Comparison of ENCODE assay signal across 27 cellular contexts in the genomic region with DNA sequence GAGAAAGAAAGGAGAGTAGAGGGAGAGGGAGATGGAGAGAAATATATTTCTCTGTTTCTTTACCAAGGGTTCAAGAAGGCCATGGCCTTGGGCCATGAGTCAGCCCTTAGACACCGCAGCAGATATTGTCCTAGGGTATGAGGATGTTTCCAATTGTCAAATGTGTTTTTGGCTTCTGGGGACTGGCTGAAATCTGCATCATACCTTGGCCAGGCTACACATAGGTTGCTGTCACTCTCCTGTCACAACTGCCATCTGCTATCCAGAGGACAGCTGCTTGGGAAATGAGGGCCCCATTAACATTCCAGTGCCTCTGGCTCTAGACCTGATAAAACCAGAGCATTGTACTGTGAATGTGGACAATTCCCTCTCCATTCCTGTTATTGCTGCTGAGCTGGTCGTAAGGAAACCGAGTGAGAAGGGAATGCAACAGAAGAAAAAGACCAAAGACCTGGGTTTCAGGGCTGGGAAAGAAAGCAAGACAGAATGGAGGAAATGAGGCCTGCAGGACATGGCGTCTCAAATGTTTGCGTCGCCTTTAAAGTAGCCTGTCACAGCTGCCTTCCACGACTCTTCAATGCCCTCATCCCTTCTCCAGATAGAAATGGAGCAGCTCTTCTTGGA. TPM values are rescaled to one million over a fixed set of nuclear protein-coding genes. Genes with fewer than 3 reads are reported as not detected.
DNase-seq lines count a peak whose midpoint lies in the region; ATAC-seq and TF ChIP-seq lines count a peak whose summit lies in the region.
"Had no signal": no experiment of that assay in that cellular context is flagged by ENCODE, and none has a peak within 500 bp of the region (broad histone marks: within the 10 kb centered on the region; RNA-seq: fewer than 3 reads in every experiment).

No MANE protein-coding gene starts in this region.

- peak overlapping the region; percentile 30; the same call in 1 of the 2 replicates for H2AK5ac ChIP-seq in IMR-90 (ENCODE audit: low read depth, low read length)

- H3K4me1 ChIP-seq in IMR-90 (ENCODE audit: control insufficient read depth, insufficient read depth, low read length): peaks cover 10% of the 10 kb centered on the region

- POLR2A ChIA-PET in IMR-90 (lab: Charles Lee; ENCODE audit: unreplicated experiment): no interaction called here

- no TSS peak for BruUV-seq in IMR-90 (replicated peaks; lab: Mats Ljungman, UMichigan)

- H2BK20ac ChIP-seq in IMR-90 (ENCODE audit: low read depth, low read length): no peak overlapping the region

- no CpG with 5 or more reads among the region's 7 CpGs for WGBS in IMR-90 (ENCODE audit: extremely low coverage in 2 of 2, insufficient read length in 1 of 2), 2 experiments

- no peak overlapping the region for H4K8ac ChIP-seq in IMR-90 (ENCODE audit: low read depth in 2 of 2, low read length in 2 of 2)

- no peaks in the 10 kb centered on the region for H3K9me3 Mint-ChIP-seq in glutamatergic neuron (ENCODE audit: unreplicated experiment)
- peaks cover 3% of the 10 kb centered on the region for H3K9me3 Mint-ChIP-seq in activated CD4-positive, alpha-beta T cell treated with anti-CD3 and anti-CD28 coated beads, Interleukin-2, amount 10 ng/mL, durations not matched to agents 24 days and 14 days
- H3K9me3 Mint-ChIP-seq: activated CD4-positive, alpha-beta memory T cell treated with anti-CD3 and anti-CD28 coated beads for 36 hours; CD14-positive monocyte; effector memory CD8-positive, alpha-beta T cell; immature natural killer cell; naive thymus-derived CD4-positive, alpha-beta T cell had no signal

- H3K23ac ChIP-seq in IMR-90 (ENCODE audit: low read depth, low read length): no peak overlapping the region; the same call in 1 of the 2 replicates

- no peak overlapping the region for H2BK5ac ChIP-seq in IMR-90 (ENCODE audit: low read depth, low read length, poor library complexity, severe bottlenecking)

- no peaks in the 10 kb centered on the region for H3K79me1 ChIP-seq in IMR-90 (ENCODE audit: low read depth in 1 of 2, low read length in 2 of 2)

- TF ChIP-seq RAD21 in IMR-90 (IDR thresholded peaks at IDR 0.05; ENCODE audit: low read length): no peak

- no peak overlapping the region for H2AK9ac ChIP-seq in IMR-90 (replicated peaks; ENCODE audit: low read depth, low read length, poor library complexity)

- no peak overlapping the region for H3K14ac ChIP-seq in IMR-90 (replicated peaks; ENCODE audit: low read depth, low read length)

- H3K27ac Mint-ChIP-seq in glutamatergic neuron (ENCODE audit: unreplicated experiment): peak overlapping the region; percentile 74
- H3K27ac Mint-ChIP-seq in activated CD4-positive, alpha-beta T cell treated with anti-CD3 and anti-CD28 coated beads, Interleukin-2, amount 10 ng/mL, durations not matched to agents 24 days and 14 days: no peak overlapping the region
- H3K27ac Mint-ChIP-seq: activated CD4-positive, alpha-beta memory T cell treated with anti-CD3 and anti-CD28 coated beads for 36 hours; CD14-positive monocyte; effector memory CD8-positive, alpha-beta T cell; immature natural killer cell; naive thymus-derived CD4-positive, alpha-beta T cell; T-helper 17 cell had no signal

- dilution Hi-C loops in IMR-90 (cut with HindIII; ENCODE audit: low sequenced_read_pairs, unreplicated experiment): no loop called here

- H3K56ac ChIP-seq in IMR-90 (ENCODE audit: extremely low read depth, insufficient read depth, low read length): no peak overlapping the region

- peak overlapping the region; percentile 60 for H3K4me3 Mint-ChIP-seq in glutamatergic neuron (ENCODE audit: unreplicated experiment)
- H3K4me3 Mint-ChIP-seq in activated CD4-positive, alpha-beta T cell treated with anti-CD3 and anti-CD28 coated beads, Interleukin-2, amount 10 ng/mL, durations not matched to agents 24 days and 14 days: no peak overlapping the region
- H3K4me3 Mint-ChIP-seq: activated CD4-positive, alpha-beta memory T cell treated with anti-CD3 and anti-CD28 coated beads for 36 hours; CD14-positive monocyte; effector memory CD8-positive, alpha-beta T cell; immature natural killer cell; naive thymus-derived CD4-positive, alpha-beta T cell; T-helper 17 cell had no signal

- H3K36me3 ChIP-seq in IMR-90 (ENCODE audit: control insufficient read depth, insufficient read depth, low read length): no peaks in the 10 kb centered on the region
- H3K36me3 ChIP-seq: lower lobe of right lung, WERI-Rb-1 had no signal

- no peak overlapping the region for H4K5ac ChIP-seq in IMR-90 (ENCODE audit: low read depth, low read length)

- peaks cover 7% of the 10 kb centered on the region; the same call in 1 of the 2 replicates for H3K9me1 ChIP-seq in IMR-90 (ENCODE audit: insufficient read depth, low read length)

- H3K27me3 ChIP-seq in IMR-90 (ENCODE audit: control insufficient read depth, insufficient read depth, low read length): peaks cover 21% of the 10 kb centered on the region

- intact Hi-C loops in IMR-90 (cut with micrococcal nuclease): no loop called here
- intact Hi-C loops in activated CD4-positive, alpha-beta T cell treated with anti-CD3 and anti-CD28 coated beads, Interleukin-2, amount 10 ng/mL, durations not matched to agents 24 days and 14 days (cut with micrococcal nuclease): loop anchor here (5.0 kb wide), 2 partner anchors 180 to 385 kb away; no protein-coding TSS in a partner anchor

- DNase-seq in IMR-90 (no peak), glutamatergic neuron (no peak), myocyte (ENCODE audit: low read depth) (peak; percentile 97), ecto neural progenitor cell (ENCODE audit: low spot score) (no peak), OCI-M2 (lab: John Stamatoyannopoulos, UW; ENCODE audit: unreplicated experiment) (no peak)
- no peak for DNase-seq in activated CD4-positive, alpha-beta T cell treated with anti-CD3 and anti-CD28 coated beads, Interleukin-2, amount 10 ng/mL, durations not matched to agents 24 days and 14 days
- DNase-seq: activated CD4-positive, alpha-beta memory T cell treated with anti-CD3 and anti-CD28 coated beads for 36 hours; activated naive CD4-positive, alpha-beta T cell; DMS153; effector memory CD8-positive, alpha-beta T cell; immature natural killer cell; lower lobe of right lung; naive thymus-derived CD4-positive, alpha-beta T cell; NCI-H1694 treated with DMSO at 0.1 percent for 48 hours; NCI-H226; SHP77 treated with DMSO at 0.1 percent for 48 hours; small intestine; stimulated activated CD4-positive, alpha-beta T cell treated with anti-CD3 and anti-CD28 coated beads, Interleukin-4, amount 100 ng/mL, for 24 hours; T-helper 17 cell; WERI-Rb-1 had no signal

- CTCF ChIA-PET in IMR-90 (lab: Yijun Ruan, JAX): interaction anchor here (1.0 kb wide), 1 partner anchor 34 kb away, joined by 3 read pairs; no protein-coding TSS in a partner anchor

- no peak overlapping the region for H3K4me3 ChIP-seq in IMR-90 (ENCODE audit: insufficient read depth, low read depth, low read length)
- H3K4me3 ChIP-seq: lower lobe of right lung had no signal

- H4K20me1 ChIP-seq in IMR-90 (ENCODE audit: insufficient read depth, low read length): no peaks in the 10 kb centered on the region

- H3K36me3 Mint-ChIP-seq in glutamatergic neuron (ENCODE audit: unreplicated experiment): no peaks in the 10 kb centered on the region
- no peaks in the 10 kb centered on the region for H3K36me3 Mint-ChIP-seq in activated CD4-positive, alpha-beta T cell treated with anti-CD3 and anti-CD28 coated beads, Interleukin-2, amount 10 ng/mL, durations not matched to agents 24 days and 14 days (ENCODE audit: low read depth)
- H3K36me3 Mint-ChIP-seq: activated CD4-positive, alpha-beta memory T cell treated with anti-CD3 and anti-CD28 coated beads for 36 hours; CD14-positive monocyte; immature natural killer cell; naive thymus-derived CD4-positive, alpha-beta T cell had no signal

- H2BK15ac ChIP-seq in IMR-90 (ENCODE audit: low read depth, low read length): no peak overlapping the region

- in situ Hi-C loops in IMR-90 (cut with MboI; ENCODE audit: low sequenced_read_pairs): loop anchor here (5.0 kb wide), 1 partner anchor 265 kb away; no protein-coding TSS in a partner anchor

- peaks cover 5% of the 10 kb centered on the region for H3K4me1 Mint-ChIP-seq in glutamatergic neuron (ENCODE audit: low read depth, unreplicated experiment)
- H3K4me1 Mint-ChIP-seq in activated CD4-positive, alpha-beta T cell treated with anti-CD3 and anti-CD28 coated beads, Interleukin-2, amount 10 ng/mL, durations not matched to agents 24 days and 14 days: peaks cover 27% of the 10 kb centered on the region

- ATAC-seq in IMR-90 (ENCODE audit: low read depth): no peak
- no peak for ATAC-seq in GM18502 (IDR thresholded peaks at IDR 0.05; ENCODE audit: poor library complexity, unreplicated experiment)
- ATAC-seq: effector memory CD8-positive, alpha-beta T cell; HCT116; lower lobe of right lung; naive thymus-derived CD4-positive, alpha-beta T cell; T-helper 17 cell had no signal

- no peak overlapping the region for H3K18ac ChIP-seq in IMR-90 (ENCODE audit: low read depth, low read length)

- H2AFZ ChIP-seq in IMR-90 (replicated peaks; ENCODE audit: low read length, poor library complexity): no peak overlapping the region
- H2AFZ ChIP-seq: parathyroid adenoma had no signal

- H4K91ac ChIP-seq in IMR-90 (ENCODE audit: insufficient read depth, low read depth, low read length): no peak overlapping the region

- H3K27me3 Mint-ChIP-seq in glutamatergic neuron (ENCODE audit: unreplicated experiment): peaks cover 1% of the 10 kb centered on the region
- peaks cover 3% of the 10 kb centered on the region for H3K27me3 Mint-ChIP-seq in activated CD4-positive, alpha-beta T cell treated with anti-CD3 and anti-CD28 coated beads, Interleukin-2, amount 10 ng/mL, durations not matched to agents 24 days and 14 days

- TF ChIP-seq CTCF in 22Rv1 (IDR thresholded peaks at IDR 0.05) (no peak), IMR-90 (conservative IDR thresholded peaks at IDR 0.05; ENCODE audit: low read depth, low read length) (no peak), glutamatergic neuron (IDR thresholded peaks at IDR 0.05; ENCODE audit: partially characterized antibody, unreplicated experiment) (no peak)

- H3K4me2 ChIP-seq in IMR-90 (ENCODE audit: low read depth, low read length): no peak overlapping the region

- H3K27ac ChIP-seq in 22Rv1 (peak overlapping the region; percentile 27; the same call in 1 of the 2 replicates), IMR-90 (ENCODE audit: insufficient read depth, low read length) (no peak overlapping the region)
- H3K27ac ChIP-seq: lower lobe of right lung, parathyroid adenoma, WERI-Rb-1 had no signal

- TF ChIP-seq POLR2A in IMR-90 (IDR thresholded peaks at IDR 0.05; ENCODE audit: low read depth, low read length): no peak

- no peak overlapping the region for H2BK120ac ChIP-seq in IMR-90 (ENCODE audit: low read depth, low read length)

- no peak overlapping the region for H3K4ac ChIP-seq in IMR-90 (ENCODE audit: low read depth, low read length)

- no peak overlapping the region for H3K9ac ChIP-seq in IMR-90 (ENCODE audit: low read depth, low read length)
- H3K9ac ChIP-seq: parathyroid adenoma had no signal

- no peaks in the 10 kb centered on the region for H3K9me3 ChIP-seq in IMR-90 (ENCODE audit: control insufficient read depth, insufficient read depth, low read length)
- H3K9me3 ChIP-seq: lower lobe of right lung had no signal

RNA-seq across cellular contexts. Expression of a gene that starts 8.8 kb away (rescaled TPM):
- total RNA-seq in IMR-90 (2012; rRNA removed): 14.9 and 19.4 TPM in 2 replicates
- polyA plus RNA-seq in IMR-90 (2012; rRNA removed): 13.2 and 15.8 TPM in 2 replicates
- polyA plus RNA-seq in IMR-90 (2012; cell fraction: cytosol; rRNA removed): 7.2 and 7.7 TPM in 2 replicates
- 2.6 and 13.4 TPM in 2 replicates for polyA plus RNA-seq in IMR-90 (2012; cell fraction: nucleus; rRNA removed; ENCODE audit: low replicate concordance)
- 27.7 TPM for total RNA-seq in glutamatergic neuron (ENCODE audit: unreplicated experiment)
- total RNA-seq in myocyte: 21.3 and 25.7 TPM in 2 replicates
- 17.4 TPM for polyA plus RNA-seq in myocyte (2012)
- 20.4 and 23.9 TPM in 2 replicates for total RNA-seq in activated CD4-positive, alpha-beta T cell treated with anti-CD3 and anti-CD28 coated beads, Interleukin-2, amount 10 ng/mL, durations not matched to agents 24 days and 14 days

RNA-seq across cellular contexts. Expression of a gene that starts 32.2 kb away (rescaled TPM):
- not detected in 2 replicates for total RNA-seq in IMR-90 (2012; rRNA removed)
- polyA plus RNA-seq in IMR-90 (2012; rRNA removed): not detected in 2 replicates
- polyA plus RNA-seq in IMR-90 (2012; cell fraction: cytosol; rRNA removed): not detected in 2 replicates
- not detected in 2 replicates for polyA plus RNA-seq in IMR-90 (2012; cell fraction: nucleus; rRNA removed; ENCODE audit: low replicate concordance)
- total RNA-seq in glutamatergic neuron (ENCODE audit: unreplicated experiment): not detected
- 133 and 144 TPM in 2 replicates for total RNA-seq in myocyte
- 35.5 TPM for polyA plus RNA-seq in myocyte (2012)
- total RNA-seq in activated CD4-positive, alpha-beta T cell treated with anti-CD3 and anti-CD28 coated beads, Interleukin-2, amount 10 ng/mL, durations not matched to agents 24 days and 14 days: not detected in 2 replicates
- total RNA-seq: activated CD4-positive, alpha-beta memory T cell treated with anti-CD3 and anti-CD28 coated beads for 36 hours; chondrocyte; lower lobe of right lung; T-helper 17 cell had no signal
- polyA plus RNA-seq: CD14-positive monocyte; immature natural killer cell; naive thymus-derived CD4-positive, alpha-beta T cell; urinary bladder had no signal

Comparison
In these comparisons a context has a peak if more than half of its experiments do, and no peak if none do; other contexts are left out.
1. RNA of a gene that starts 32.2 kb away (total RNA-seq): 133 to 144 TPM in myocyte; not detected in glutamatergic neuron (single experiment), not detected in IMR-90 and not detected in activated CD4-positive, alpha-beta T cell treated with anti-CD3 and anti-CD28 coated beads, Interleukin-2, amount 10 ng/mL, durations not matched to agents 24 days and 14 days; every median in the first group is over 100 times any median in the second.